ENCODE assay signal across 9 cellular contexts in genomic region chr19:12034610-12035009, GRCh38. TPM values are rescaled to one million over a fixed set of nuclear protein-coding genes. Genes with fewer than 3 reads are reported as not detected.
DNase-seq lines count a peak whose midpoint lies in the region; ATAC-seq and TF ChIP-seq lines count a peak whose summit lies in the region.
"Had no signal": no experiment of that assay in that cellular context is flagged by ENCODE, and none has a peak within 500 bp of the region (broad histone marks: within the 10 kb centered on the region; RNA-seq: fewer than 3 reads in every experiment).

No MANE protein-coding gene starts in this region.

- no peak overlapping the region for H3K4me3 ChIP-seq in CD8-positive, alpha-beta T cell (ENCODE audit: low read depth, low read length)
- H3K4me3 ChIP-seq in esophagus muscularis mucosa (peak overlapping the region; percentile 71 to 94 (median 81)), ovary (peak overlapping the region; percentile 71)

- H3K27me3 ChIP-seq in CD8-positive, alpha-beta T cell (ENCODE audit: insufficient read depth, low read length): no peaks in the 10 kb centered on the region
- H3K27me3 ChIP-seq in esophagus muscularis mucosa (no peaks in the 10 kb centered on the region), ovary (no peaks in the 10 kb centered on the region)

- H3K9me3 Mint-ChIP-seq in CD8-positive, alpha-beta T cell: peaks cover 2% of the 10 kb centered on the region
- peaks cover 7 to 38% (median 29%) of the 10 kb centered on the region in 7 donors for H3K9me3 Mint-ChIP-seq in CD14-positive monocyte

- no peaks in the 10 kb centered on the region for H3K36me3 ChIP-seq in CD8-positive, alpha-beta T cell (ENCODE audit: insufficient read depth, low read length)
- H3K36me3 ChIP-seq in esophagus muscularis mucosa (no peaks in the 10 kb centered on the region), ovary (no peaks in the 10 kb centered on the region)

- TF ChIP-seq POLR2A in esophagus muscularis mucosa (IDR thresholded peaks at IDR 0.05; ENCODE audit: low read depth) (no peak), ovary (IDR thresholded peaks at IDR 0.05) (no peak)

- H3K36me3 Mint-ChIP-seq in CD8-positive, alpha-beta T cell: peaks cover 6% of the 10 kb centered on the region
- H3K36me3 Mint-ChIP-seq in CD14-positive monocyte: peaks cover 3 to 4% of the 10 kb centered on the region in 2 donors

- no peak overlapping the region for H3K27ac ChIP-seq in CD8-positive, alpha-beta T cell (ENCODE audit: low read depth, low read length)
- peak overlapping the region; percentile 84 to 90 (median 90) for H3K27ac ChIP-seq in esophagus muscularis mucosa (replicated peaks in 1 of 4)
- peak overlapping the region in 1 of 2 donors; percentile 65 for H3K27ac ChIP-seq in ovary

- peak overlapping the region; percentile 74 for H3K4me3 Mint-ChIP-seq in CD8-positive, alpha-beta T cell
- H3K4me3 Mint-ChIP-seq in CD14-positive monocyte: peak overlapping the region in 1 of 2 donors; percentile 5

- no peaks in the 10 kb centered on the region for H3K9me3 ChIP-seq in CD8-positive, alpha-beta T cell (ENCODE audit: low read length)
- H3K9me3 ChIP-seq in esophagus muscularis mucosa: no peaks in the 10 kb centered on the region
- H3K9me3 ChIP-seq in ovary: no peaks in the 10 kb centered on the region

- no peaks in the 10 kb centered on the region for H3K27me3 Mint-ChIP-seq in CD8-positive, alpha-beta T cell (ENCODE audit: low read depth)
- H3K27me3 Mint-ChIP-seq in CD14-positive monocyte (ENCODE audit: low read depth in 3 of 3): peaks cover 0 to 8% (median 5%) of the 10 kb centered on the region in 3 donors

- H3K27ac Mint-ChIP-seq in CD8-positive, alpha-beta T cell: peak overlapping the region; percentile 24
- H3K27ac Mint-ChIP-seq in CD14-positive monocyte: peak overlapping the region in 1 of 7 donors; percentile 45

- CTCF ChIA-PET in CD8-positive, alpha-beta T cell (lab: Charles Lee): interaction anchor here (0.7 kb wide), 1 partner anchor 111 kb away, joined by 3 read pairs; no protein-coding TSS in a partner anchor

- no peaks in the 10 kb centered on the region for H3K4me1 ChIP-seq in CD8-positive, alpha-beta T cell (ENCODE audit: insufficient read depth, low read length)
- H3K4me1 ChIP-seq in esophagus muscularis mucosa (peaks cover 16 to 25% (median 19%) of the 10 kb centered on the region in 4 donors), ovary (ENCODE audit: insufficient read depth) (peaks cover 6% of the 10 kb centered on the region)

- intact Hi-C loops in CD8-positive, alpha-beta T cell (cut with DNase I, micrococcal nuclease): no loop called here
- intact Hi-C loops in esophagus muscularis mucosa (cut with DNase I): no loop called here
- intact Hi-C loops in ovary (cut with DNase I): no loop called here
- intact Hi-C loops in CD14-positive monocyte (cut with micrococcal nuclease): loop anchor here in 1 of 2 donors (2.0 kb wide), 1 partner anchor 70 kb away; the partner anchor contains the start of gene ZNF763

- ATAC-seq in CD8-positive, alpha-beta T cell: no peak
- ATAC-seq in GM18909 (IDR thresholded peaks at IDR 0.05; ENCODE audit: poor library complexity, unreplicated experiment) (no peak), GM18517 (IDR thresholded peaks at IDR 0.05; ENCODE audit: unreplicated experiment) (no peak)

- H3K4me1 Mint-ChIP-seq in CD8-positive, alpha-beta T cell (ENCODE audit: low read depth): peaks cover 18% of the 10 kb centered on the region
- H3K4me1 Mint-ChIP-seq in CD14-positive monocyte: peaks cover 18% of the 10 kb centered on the region

- no peak for TF ChIP-seq CTCF in CD8-positive, alpha-beta T cell (IDR thresholded peaks at IDR 0.05)
- TF ChIP-seq CTCF in esophagus muscularis mucosa (IDR thresholded peaks at IDR 0.05) (no peak), ovary (IDR thresholded peaks at IDR 0.05) (no peak), CD14-positive monocyte (IDR thresholded peaks at IDR 0.05) (no peak)

- 23% methylated on average over 7 of the region's 7 CpGs for WGBS in esophagus muscularis mucosa
- WGBS in ovary, 3 donors: 9 to 13% (median 9%) methylated on average over 7 of the region's 7 CpGs

- POLR2A ChIA-PET in CD8-positive, alpha-beta T cell (lab: Charles Lee): interaction anchor here (1.1 to 1.9 kb wide), 2 partner anchors 15 to 269 kb away, joined by 3 to 6 read pairs; no protein-coding TSS in a partner anchor

- DNase-seq in CD8-positive, alpha-beta T cell: no peak
- DNase-seq in OCI-M1 (lab: John Stamatoyannopoulos, UW) (peak; percentile 59), esophagus muscularis mucosa (ENCODE audit: extremely low spot score) (no peak), ovary (no peak), KG1 (lab: John Stamatoyannopoulos, UW) (no peak), CD14-positive monocyte (ENCODE audit: low spot score) (no peak)
- DNase-seq: NCI-H510A treated with DMSO at 0.1 percent for 48 hours had no signal

- TF ChIP-seq EP300 in esophagus muscularis mucosa (IDR thresholded peaks at IDR 0.05): no peak
- no peak for TF ChIP-seq EP300 in ovary (IDR thresholded peaks at IDR 0.05)

RNA-seq across cellular contexts. Expression of gene ZNF433, which starts 0.9 kb away (rescaled TPM):
- 1 to 10 TPM; 1.0 to 2.1 TPM for total RNA-seq in CD8-positive, alpha-beta T cell
- total RNA-seq in esophagus muscularis mucosa (1 to 10 TPM; 3.0 to 5.4 (median 4.4) TPM), ovary (10 to 100 TPM in 2 of 7 donors, 1 to 10 TPM in 5; 4.1 to 17.4 (median 6.8) TPM)
- polyA plus RNA-seq in ovary (1 to 10 TPM; 4.5 to 4.6 TPM), CD14-positive monocyte (1 to 10 TPM in 1 of 2 donors, under 1 TPM in 1; 0.50 to 1.1 TPM)

RNA-seq across cellular contexts. Expression of gene ZNF878, which starts 18.2 kb away (rescaled TPM):
- total RNA-seq in CD8-positive, alpha-beta T cell: not detected
- 1 to 10 TPM in 1 of 4 donors, under 1 TPM in 3; 0.17 to 1.5 (median 0.43) TPM for total RNA-seq in esophagus muscularis mucosa
- under 1 TPM in 6 of 7 donors, not detected in 1; 0.17 to 0.62 (median 0.27) TPM for total RNA-seq in ovary
- under 1 TPM in 1 of 2 donors, not detected in 1; 0.08 TPM for polyA plus RNA-seq in ovary
- polyA plus RNA-seq in CD14-positive monocyte: not detected

RNA-seq across cellular contexts. Expression of gene ZNF844, which starts 29.9 kb away (rescaled TPM):
- 10 to 100 TPM; 12.1 to 14.6 TPM for total RNA-seq in CD8-positive, alpha-beta T cell
- 10 to 100 TPM in 1 of 4 donors, 1 to 10 TPM in 3; 6.5 to 10.1 (median 8.3) TPM for total RNA-seq in esophagus muscularis mucosa
- 10 to 100 TPM; 14.5 to 39.1 (median 16.8) TPM for total RNA-seq in ovary
- polyA plus RNA-seq in ovary: 10 to 100 TPM in 1 of 2 donors, 1 to 10 TPM in 1; 8.7 to 17.9 TPM
- 1 to 10 TPM; 1.9 to 2.2 TPM for polyA plus RNA-seq in CD14-positive monocyte
